Comparison of ENCODE assay signal across 1 cellular context in the genomic region with DNA sequence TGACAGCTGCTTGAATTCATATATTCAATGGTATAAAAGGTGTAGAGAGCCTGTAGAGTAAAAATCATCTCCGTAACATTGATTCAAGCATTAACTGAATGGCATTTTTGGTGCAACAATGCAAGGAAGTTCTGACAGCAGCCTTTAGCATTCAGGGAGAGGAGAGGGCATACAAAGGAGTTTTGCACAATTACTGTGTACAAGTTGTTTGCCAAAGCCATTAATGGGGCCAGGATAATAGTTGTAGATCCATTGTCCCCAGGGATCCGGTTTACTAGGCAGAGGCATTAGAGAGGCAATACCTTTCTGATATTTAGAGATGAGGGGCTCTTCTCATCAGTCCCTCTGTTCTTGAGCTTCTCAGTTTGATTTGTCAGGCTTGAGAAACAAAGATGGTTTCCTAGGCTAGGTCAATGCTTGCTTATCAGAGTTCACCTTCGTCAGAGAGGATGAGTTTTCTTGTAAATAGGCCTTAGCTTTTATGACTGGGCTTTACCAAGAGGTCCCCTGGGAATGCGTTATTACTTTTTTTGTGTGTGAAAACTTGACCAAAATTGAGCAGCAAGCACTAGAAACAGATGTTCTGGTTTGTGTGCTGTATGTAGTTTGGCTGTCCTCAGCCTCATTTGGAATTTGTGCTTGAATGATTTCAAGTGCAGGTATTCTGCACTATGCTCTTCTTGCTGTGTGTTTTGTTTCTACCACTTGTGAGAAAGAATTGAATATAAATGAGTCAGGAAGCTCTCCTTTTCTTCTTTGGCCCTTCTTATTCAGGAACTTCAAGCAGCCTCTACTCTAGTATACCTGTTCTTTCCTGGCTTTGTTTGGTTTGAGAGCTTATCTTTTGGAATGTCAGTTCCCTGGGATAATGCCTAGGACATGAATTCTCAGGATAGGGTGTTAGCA.
TF ChIP-seq lines count a peak whose summit lies in the region.

No MANE protein-coding gene starts in this region.

TF ChIP-seq in GM12878, 131 proteins besides CTCF, POLR2A, EP300 and RAD21:
- TF ChIP-seq, protein P1, sequence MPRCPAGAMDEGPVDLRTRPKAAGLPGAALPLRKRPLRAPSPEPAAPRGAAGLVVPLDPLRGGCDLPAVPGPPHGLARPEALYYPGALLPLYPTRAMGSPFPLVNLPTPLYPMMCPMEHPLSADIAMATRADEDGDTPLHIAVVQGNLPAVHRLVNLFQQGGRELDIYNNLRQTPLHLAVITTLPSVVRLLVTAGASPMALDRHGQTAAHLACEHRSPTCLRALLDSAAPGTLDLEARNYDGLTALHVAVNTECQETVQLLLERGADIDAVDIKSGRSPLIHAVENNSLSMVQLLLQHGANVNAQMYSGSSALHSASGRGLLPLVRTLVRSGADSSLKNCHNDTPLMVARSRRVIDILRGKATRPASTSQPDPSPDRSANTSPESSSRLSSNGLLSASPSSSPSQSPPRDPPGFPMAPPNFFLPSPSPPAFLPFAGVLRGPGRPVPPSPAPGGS (IDR thresholded peaks at IDR 0.05; ENCODE audit: borderline replicate concordance, insufficient read depth, low read depth, low read length, poor library complexity, severe bottlenecking) = peak; percentile 65
- TF ChIP-seq, protein P2, sequence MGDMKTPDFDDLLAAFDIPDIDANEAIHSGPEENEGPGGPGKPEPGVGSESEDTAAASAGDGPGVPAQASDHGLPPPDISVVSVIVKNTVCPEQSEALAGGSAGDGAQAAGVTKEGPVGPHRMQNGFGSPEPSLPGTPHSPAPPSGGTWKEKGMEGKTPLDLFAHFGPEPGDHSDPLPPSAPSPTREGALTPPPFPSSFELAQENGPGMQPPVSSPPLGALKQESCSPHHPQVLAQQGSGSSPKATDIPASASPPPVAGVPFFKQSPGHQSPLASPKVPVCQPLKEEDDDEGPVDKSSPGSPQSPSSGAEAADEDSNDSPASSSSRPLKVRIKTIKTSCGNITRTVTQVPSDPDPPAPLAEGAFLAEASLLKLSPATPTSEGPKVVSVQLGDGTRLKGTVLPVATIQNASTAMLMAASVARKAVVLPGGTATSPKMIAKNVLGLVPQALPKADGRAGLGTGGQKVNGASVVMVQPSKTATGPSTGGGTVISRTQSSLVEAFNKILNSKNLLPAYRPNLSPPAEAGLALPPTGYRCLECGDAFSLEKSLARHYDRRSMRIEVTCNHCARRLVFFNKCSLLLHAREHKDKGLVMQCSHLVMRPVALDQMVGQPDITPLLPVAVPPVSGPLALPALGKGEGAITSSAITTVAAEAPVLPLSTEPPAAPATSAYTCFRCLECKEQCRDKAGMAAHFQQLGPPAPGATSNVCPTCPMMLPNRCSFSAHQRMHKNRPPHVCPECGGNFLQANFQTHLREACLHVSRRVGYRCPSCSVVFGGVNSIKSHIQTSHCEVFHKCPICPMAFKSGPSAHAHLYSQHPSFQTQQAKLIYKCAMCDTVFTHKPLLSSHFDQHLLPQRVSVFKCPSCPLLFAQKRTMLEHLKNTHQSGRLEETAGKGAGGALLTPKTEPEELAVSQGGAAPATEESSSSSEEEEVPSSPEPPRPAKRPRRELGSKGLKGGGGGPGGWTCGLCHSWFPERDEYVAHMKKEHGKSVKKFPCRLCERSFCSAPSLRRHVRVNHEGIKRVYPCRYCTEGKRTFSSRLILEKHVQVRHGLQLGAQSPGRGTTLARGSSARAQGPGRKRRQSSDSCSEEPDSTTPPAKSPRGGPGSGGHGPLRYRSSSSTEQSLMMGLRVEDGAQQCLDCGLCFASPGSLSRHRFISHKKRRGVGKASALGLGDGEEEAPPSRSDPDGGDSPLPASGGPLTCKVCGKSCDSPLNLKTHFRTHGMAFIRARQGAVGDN (IDR thresholded peaks at IDR 0.05) = peak; percentile 51; the same call in 1 of the 2 replicates
- TF ChIP-seq BCL11A (IDR thresholded peaks at IDR 0.05; ENCODE audit: low read depth, low read length) = 0 out of 2 replicates have a peak, but pooled peaks have one; percentile 17
- TF ChIP-seq CBFB (IDR thresholded peaks at IDR 0.05; ENCODE audit: low read depth) = no peak
- TF ChIP-seq, protein P3, sequence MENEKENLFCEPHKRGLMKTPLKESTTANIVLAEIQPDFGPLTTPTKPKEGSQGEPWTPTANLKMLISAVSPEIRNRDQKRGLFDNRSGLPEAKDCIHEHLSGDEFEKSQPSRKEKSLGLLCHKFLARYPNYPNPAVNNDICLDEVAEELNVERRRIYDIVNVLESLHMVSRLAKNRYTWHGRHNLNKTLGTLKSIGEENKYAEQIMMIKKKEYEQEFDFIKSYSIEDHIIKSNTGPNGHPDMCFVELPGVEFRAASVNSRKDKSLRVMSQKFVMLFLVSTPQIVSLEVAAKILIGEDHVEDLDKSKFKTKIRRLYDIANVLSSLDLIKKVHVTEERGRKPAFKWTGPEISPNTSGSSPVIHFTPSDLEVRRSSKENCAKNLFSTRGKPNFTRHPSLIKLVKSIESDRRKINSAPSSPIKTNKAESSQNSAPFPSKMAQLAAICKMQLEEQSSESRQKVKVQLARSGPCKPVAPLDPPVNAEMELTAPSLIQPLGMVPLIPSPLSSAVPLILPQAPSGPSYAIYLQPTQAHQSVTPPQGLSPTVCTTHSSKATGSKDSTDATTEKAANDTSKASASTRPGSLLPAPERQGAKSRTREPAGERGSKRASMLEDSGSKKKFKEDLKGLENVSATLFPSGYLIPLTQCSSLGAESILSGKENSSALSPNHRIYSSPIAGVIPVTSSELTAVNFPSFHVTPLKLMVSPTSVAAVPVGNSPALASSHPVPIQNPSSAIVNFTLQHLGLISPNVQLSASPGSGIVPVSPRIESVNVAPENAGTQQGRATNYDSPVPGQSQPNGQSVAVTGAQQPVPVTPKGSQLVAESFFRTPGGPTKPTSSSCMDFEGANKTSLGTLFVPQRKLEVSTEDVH (IDR thresholded peaks at IDR 0.05; ENCODE audit: low read depth, partially characterized antibody) = no peak
- TF ChIP-seq ATF7 (IDR thresholded peaks at IDR 0.05; ENCODE audit: low read depth) = no peak
- TF ChIP-seq FOS (IDR thresholded peaks at IDR 0.05; ENCODE audit: borderline replicate concordance, extremely low read depth, insufficient read length) = no peak
- TF ChIP-seq PAX5 (IDR thresholded peaks at IDR 0.05; ENCODE audit: borderline replicate concordance, low read depth, low read length) = peak; percentile 56; the same call in 1 of the 2 replicates
- no peak for TF ChIP-seq JUNB (IDR thresholded peaks at IDR 0.05)
- no peak for TF ChIP-seq IKZF1 (conservative IDR thresholded peaks at IDR 0.05)
- no peak for TF ChIP-seq POLR2AphosphoS5 (IDR thresholded peaks at IDR 0.05; ENCODE audit: low read length)
- TF ChIP-seq, protein P4, sequence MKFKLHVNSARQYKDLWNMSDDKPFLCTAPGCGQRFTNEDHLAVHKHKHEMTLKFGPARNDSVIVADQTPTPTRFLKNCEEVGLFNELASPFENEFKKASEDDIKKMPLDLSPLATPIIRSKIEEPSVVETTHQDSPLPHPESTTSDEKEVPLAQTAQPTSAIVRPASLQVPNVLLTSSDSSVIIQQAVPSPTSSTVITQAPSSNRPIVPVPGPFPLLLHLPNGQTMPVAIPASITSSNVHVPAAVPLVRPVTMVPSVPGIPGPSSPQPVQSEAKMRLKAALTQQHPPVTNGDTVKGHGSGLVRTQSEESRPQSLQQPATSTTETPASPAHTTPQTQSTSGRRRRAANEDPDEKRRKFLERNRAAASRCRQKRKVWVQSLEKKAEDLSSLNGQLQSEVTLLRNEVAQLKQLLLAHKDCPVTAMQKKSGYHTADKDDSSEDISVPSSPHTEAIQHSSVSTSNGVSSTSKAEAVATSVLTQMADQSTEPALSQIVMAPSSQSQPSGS (IDR thresholded peaks at IDR 0.05; ENCODE audit: low read length) = peak; percentile 61; the same call in 1 of the 2 replicates
- no peak for TF ChIP-seq MYB (IDR thresholded peaks at IDR 0.05; ENCODE audit: borderline replicate concordance, low read depth, low read length)
- TF ChIP-seq, protein P5, sequence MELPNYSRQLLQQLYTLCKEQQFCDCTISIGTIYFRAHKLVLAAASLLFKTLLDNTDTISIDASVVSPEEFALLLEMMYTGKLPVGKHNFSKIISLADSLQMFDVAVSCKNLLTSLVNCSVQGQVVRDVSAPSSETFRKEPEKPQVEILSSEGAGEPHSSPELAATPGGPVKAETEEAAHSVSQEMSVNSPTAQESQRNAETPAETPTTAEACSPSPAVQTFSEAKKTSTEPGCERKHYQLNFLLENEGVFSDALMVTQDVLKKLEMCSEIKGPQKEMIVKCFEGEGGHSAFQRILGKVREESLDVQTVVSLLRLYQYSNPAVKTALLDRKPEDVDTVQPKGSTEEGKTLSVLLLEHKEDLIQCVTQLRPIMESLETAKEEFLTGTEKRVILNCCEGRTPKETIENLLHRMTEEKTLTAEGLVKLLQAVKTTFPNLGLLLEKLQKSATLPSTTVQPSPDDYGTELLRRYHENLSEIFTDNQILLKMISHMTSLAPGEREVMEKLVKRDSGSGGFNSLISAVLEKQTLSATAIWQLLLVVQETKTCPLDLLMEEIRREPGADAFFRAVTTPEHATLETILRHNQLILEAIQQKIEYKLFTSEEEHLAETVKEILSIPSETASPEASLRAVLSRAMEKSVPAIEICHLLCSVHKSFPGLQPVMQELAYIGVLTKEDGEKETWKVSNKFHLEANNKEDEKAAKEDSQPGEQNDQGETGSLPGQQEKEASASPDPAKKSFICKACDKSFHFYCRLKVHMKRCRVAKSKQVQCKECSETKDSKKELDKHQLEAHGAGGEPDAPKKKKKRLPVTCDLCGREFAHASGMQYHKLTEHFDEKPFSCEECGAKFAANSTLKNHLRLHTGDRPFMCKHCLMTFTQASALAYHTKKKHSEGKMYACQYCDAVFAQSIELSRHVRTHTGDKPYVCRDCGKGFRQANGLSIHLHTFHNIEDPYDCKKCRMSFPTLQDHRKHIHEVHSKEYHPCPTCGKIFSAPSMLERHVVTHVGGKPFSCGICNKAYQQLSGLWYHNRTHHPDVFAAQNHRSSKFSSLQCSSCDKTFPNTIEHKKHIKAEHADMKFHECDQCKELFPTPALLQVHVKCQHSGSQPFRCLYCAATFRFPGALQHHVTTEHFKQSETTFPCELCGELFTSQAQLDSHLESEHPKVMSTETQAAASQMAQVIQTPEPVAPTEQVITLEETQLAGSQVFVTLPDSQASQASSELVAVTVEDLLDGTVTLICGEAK (IDR thresholded peaks at IDR 0.05; ENCODE audit: borderline replicate concordance) = no peak
- TF ChIP-seq ZNF217 (IDR thresholded peaks at IDR 0.05) = no peak
- TF ChIP-seq RUNX3 (IDR thresholded peaks at IDR 0.05; ENCODE audit: low read length) = peak; percentile 52
- TF ChIP-seq SP1 (IDR thresholded peaks at IDR 0.05; ENCODE audit: low read depth, low read length) = no peak
- TF ChIP-seq, protein P6, sequence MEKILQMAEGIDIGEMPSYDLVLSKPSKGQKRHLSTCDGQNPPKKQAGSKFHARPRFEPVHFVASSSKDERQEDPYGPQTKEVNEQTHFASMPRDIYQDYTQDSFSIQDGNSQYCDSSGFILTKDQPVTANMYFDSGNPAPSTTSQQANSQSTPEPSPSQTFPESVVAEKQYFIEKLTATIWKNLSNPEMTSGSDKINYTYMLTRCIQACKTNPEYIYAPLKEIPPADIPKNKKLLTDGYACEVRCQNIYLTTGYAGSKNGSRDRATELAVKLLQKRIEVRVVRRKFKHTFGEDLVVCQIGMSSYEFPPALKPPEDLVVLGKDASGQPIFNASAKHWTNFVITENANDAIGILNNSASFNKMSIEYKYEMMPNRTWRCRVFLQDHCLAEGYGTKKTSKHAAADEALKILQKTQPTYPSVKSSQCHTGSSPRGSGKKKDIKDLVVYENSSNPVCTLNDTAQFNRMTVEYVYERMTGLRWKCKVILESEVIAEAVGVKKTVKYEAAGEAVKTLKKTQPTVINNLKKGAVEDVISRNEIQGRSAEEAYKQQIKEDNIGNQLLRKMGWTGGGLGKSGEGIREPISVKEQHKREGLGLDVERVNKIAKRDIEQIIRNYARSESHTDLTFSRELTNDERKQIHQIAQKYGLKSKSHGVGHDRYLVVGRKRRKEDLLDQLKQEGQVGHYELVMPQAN (conservative IDR thresholded peaks at IDR 0.05) = no peak
- TF ChIP-seq MEF2B (IDR thresholded peaks at IDR 0.05; ENCODE audit: partially characterized antibody, poor library complexity, severe bottlenecking) = peak; percentile 94
- TF ChIP-seq MTA2 (IDR thresholded peaks at IDR 0.05; ENCODE audit: low read depth) = peak; percentile 49
- TF ChIP-seq TCF12 (IDR thresholded peaks at IDR 0.05; ENCODE audit: low read depth, low read length) = 0 out of 2 replicates have a peak, but pooled peaks have one; percentile 48
- TF ChIP-seq, protein P7, sequence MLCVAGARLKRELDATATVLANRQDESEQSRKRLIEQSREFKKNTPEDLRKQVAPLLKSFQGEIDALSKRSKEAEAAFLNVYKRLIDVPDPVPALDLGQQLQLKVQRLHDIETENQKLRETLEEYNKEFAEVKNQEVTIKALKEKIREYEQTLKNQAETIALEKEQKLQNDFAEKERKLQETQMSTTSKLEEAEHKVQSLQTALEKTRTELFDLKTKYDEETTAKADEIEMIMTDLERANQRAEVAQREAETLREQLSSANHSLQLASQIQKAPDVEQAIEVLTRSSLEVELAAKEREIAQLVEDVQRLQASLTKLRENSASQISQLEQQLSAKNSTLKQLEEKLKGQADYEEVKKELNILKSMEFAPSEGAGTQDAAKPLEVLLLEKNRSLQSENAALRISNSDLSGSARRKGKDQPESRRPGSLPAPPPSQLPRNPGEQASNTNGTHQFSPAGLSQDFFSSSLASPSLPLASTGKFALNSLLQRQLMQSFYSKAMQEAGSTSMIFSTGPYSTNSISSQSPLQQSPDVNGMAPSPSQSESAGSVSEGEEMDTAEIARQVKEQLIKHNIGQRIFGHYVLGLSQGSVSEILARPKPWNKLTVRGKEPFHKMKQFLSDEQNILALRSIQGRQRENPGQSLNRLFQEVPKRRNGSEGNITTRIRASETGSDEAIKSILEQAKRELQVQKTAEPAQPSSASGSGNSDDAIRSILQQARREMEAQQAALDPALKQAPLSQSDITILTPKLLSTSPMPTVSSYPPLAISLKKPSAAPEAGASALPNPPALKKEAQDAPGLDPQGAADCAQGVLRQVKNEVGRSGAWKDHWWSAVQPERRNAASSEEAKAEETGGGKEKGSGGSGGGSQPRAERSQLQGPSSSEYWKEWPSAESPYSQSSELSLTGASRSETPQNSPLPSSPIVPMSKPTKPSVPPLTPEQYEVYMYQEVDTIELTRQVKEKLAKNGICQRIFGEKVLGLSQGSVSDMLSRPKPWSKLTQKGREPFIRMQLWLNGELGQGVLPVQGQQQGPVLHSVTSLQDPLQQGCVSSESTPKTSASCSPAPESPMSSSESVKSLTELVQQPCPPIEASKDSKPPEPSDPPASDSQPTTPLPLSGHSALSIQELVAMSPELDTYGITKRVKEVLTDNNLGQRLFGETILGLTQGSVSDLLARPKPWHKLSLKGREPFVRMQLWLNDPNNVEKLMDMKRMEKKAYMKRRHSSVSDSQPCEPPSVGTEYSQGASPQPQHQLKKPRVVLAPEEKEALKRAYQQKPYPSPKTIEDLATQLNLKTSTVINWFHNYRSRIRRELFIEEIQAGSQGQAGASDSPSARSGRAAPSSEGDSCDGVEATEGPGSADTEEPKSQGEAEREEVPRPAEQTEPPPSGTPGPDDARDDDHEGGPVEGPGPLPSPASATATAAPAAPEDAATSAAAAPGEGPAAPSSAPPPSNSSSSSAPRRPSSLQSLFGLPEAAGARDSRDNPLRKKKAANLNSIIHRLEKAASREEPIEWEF (IDR thresholded peaks at IDR 0.05; ENCODE audit: insufficient replicate concordance, low read depth, low read length) = peak; percentile 61
